11 cellular contexts compared by ENCODE assay signal in the genomic region with DNA sequence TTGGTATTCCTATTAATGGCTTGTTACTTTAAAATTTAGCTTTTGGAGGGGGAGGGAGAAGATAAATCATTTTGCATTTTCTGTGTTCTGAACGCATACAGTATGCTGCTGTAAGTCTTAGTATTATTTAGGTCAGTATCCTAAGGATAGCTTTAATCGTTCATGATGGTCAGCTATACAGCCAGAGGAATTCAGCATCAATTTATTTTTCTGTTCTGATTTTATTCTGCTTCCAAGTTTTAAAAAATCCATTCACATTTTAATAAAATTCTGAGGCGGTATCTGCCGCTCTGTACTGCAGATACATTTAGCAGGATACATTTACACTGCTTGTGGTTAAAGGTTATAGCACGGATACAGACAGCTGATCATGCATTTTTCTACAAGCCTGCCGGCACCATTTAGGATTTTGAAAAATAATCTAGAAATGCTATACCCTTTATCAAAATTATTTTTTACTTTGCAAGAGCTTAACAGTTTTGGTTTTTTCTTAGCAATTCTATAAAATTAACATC.
DNase-seq lines count a peak whose midpoint lies in the region; ATAC-seq, FAIRE-seq and TF ChIP-seq lines count a peak whose summit lies in the region.
"Had no signal": no experiment of that assay in that cellular context is flagged by ENCODE, and none has a peak within 500 bp of the region (broad histone marks: within the 10 kb centered on the region; RNA-seq: fewer than 3 reads in every experiment).

No MANE protein-coding gene starts in this region.

- DNase-seq in GM06990 (ENCODE audit: extremely low read depth, insufficient read length) (no peak), NCI-H82 treated with DMSO at 0.1 percent for 48 hours (lab: John Stamatoyannopoulos, UW; ENCODE audit: unreplicated experiment) (peak; percentile 35), H54 (ENCODE audit: insufficient read length, low spot score) (no peak), NCI-H774 (lab: John Stamatoyannopoulos, UW) (no peak)
- DNase-seq in effector memory CD8-positive, alpha-beta T cell, result no peak
- DNase-seq: dermis blood vessel endothelial cell, tibial artery had no signal

- H3K36me3 Mint-ChIP-seq in effector memory CD8-positive, alpha-beta T cell (ENCODE audit: insufficient read depth), result no peaks in the 10 kb centered on the region

- peak overlapping the region in 1 of 2 donors; percentile 45 for H3K4me3 Mint-ChIP-seq in effector memory CD8-positive, alpha-beta T cell

- H3K4me3 ChIP-seq in GM06990 (replicated peaks; ENCODE audit: low read depth, low read length), result peak overlapping the region; percentile 71
- H3K4me3 ChIP-seq in endocrine pancreas (ENCODE audit: control insufficient read depth, insufficient read depth, low read length), result peak overlapping the region; percentile 83
- H3K4me3 ChIP-seq in rectal smooth muscle tissue (ENCODE audit: low read length), result peak overlapping the region; percentile 56
- H3K4me3 ChIP-seq: tibial artery had no signal

- no peaks in the 10 kb centered on the region for H3K9me3 Mint-ChIP-seq in effector memory CD8-positive, alpha-beta T cell

- H3K27me3 ChIP-seq in GM06990 (replicated peaks; ENCODE audit: control insufficient read depth, insufficient read depth, low read length) (no peaks in the 10 kb centered on the region), endocrine pancreas (ENCODE audit: control insufficient read depth, insufficient read depth, low read length) (no peaks in the 10 kb centered on the region), rectal smooth muscle tissue (ENCODE audit: control insufficient read depth, insufficient read depth, low read length) (no peaks in the 10 kb centered on the region)
- H3K27me3 ChIP-seq: tibial artery had no signal

- H3K9me3 ChIP-seq in endocrine pancreas (ENCODE audit: control insufficient read depth, low read length), result no peaks in the 10 kb centered on the region
- H3K9me3 ChIP-seq: tibial artery had no signal

- peaks cover 3% of the 10 kb centered on the region for H3K36me3 ChIP-seq in GM06990 (ENCODE audit: control insufficient read depth, insufficient read depth, low read length)
- H3K36me3 ChIP-seq in endocrine pancreas (ENCODE audit: control insufficient read depth, insufficient read depth, low read length), result no peaks in the 10 kb centered on the region
- peaks cover 5% of the 10 kb centered on the region for H3K36me3 ChIP-seq in rectal smooth muscle tissue (ENCODE audit: control insufficient read depth, insufficient read depth, low read length)

- H3K27ac Mint-ChIP-seq in effector memory CD8-positive, alpha-beta T cell, result no peak overlapping the region

- ATAC-seq in HG03039 (IDR thresholded peaks at IDR 0.05; ENCODE audit: unreplicated experiment), result no peak
- ATAC-seq in effector memory CD8-positive, alpha-beta T cell (replicated peaks), result no peak
- ATAC-seq: Panc1 had no signal

- H3K27me3 Mint-ChIP-seq in effector memory CD8-positive, alpha-beta T cell, result peaks cover 0 to 8% of the 10 kb centered on the region in 2 donors

- H3K4me1 Mint-ChIP-seq in effector memory CD8-positive, alpha-beta T cell (ENCODE audit: low read depth in 2 of 2), result peaks cover 5 to 15% of the 10 kb centered on the region in 2 donors

- H3K9ac ChIP-seq in endocrine pancreas (ENCODE audit: control insufficient read depth, insufficient read depth, low read length) (no peak overlapping the region), rectal smooth muscle tissue (ENCODE audit: low read length) (no peak overlapping the region)

- no peak for TF ChIP-seq CTCF in GM06990 (IDR thresholded peaks at IDR 0.05; ENCODE audit: insufficient read depth, low read length, poor library complexity, severe bottlenecking)

- H3K4me1 ChIP-seq in endocrine pancreas (ENCODE audit: control insufficient read depth, insufficient read depth, low read length) (peaks cover 6% of the 10 kb centered on the region), rectal smooth muscle tissue (ENCODE audit: control insufficient read depth, insufficient read depth, low read length) (peaks cover 9% of the 10 kb centered on the region)

- H3K27ac ChIP-seq in rectal smooth muscle tissue (ENCODE audit: low read depth, low read length), result peak overlapping the region; percentile 62

- no peak for FAIRE-seq in H54 (lab: Jason Lieb, UNC)

- TF ChIP-seq POLR2A in H54 (IDR thresholded peaks at IDR 0.05; ENCODE audit: low read depth, low read length), result no peak
